ENCODE assay signal across 9 cellular contexts in genomic region chr16:69727916-69728270, GRCh38. TPM values are rescaled to one million over a fixed set of nuclear protein-coding genes. Genes with fewer than 3 reads are reported as not detected.
A peak's percentile ranks its signal among the peaks of the same experiment; 100 is the strongest.
DNase-seq lines count a peak whose midpoint lies in the region; ATAC-seq, FAIRE-seq and TF ChIP-seq lines count a peak whose summit lies in the region.
"Had no signal": no experiment of that assay in that cellular context is flagged by ENCODE, and none has a peak within 500 bp of the region (broad histone marks: within the 10 kb centered on the region; RNA-seq: fewer than 3 reads in every experiment).

No MANE protein-coding gene starts in this region.

- no peaks in the 10 kb centered on the region for H3K27me3 ChIP-seq in mesenchymal stem cell (ENCODE audit: control insufficient read depth in 1 of 2, insufficient read depth in 1 of 2, low read length in 2 of 2)

- H4K91ac ChIP-seq in mesenchymal stem cell (ENCODE audit: low read length): peak overlapping the region; percentile 48

- H3K27ac ChIP-seq in A549 (peak overlapping the region; percentile 95 to 99), mesenchymal stem cell (ENCODE audit: low read length, poor library complexity, severe bottlenecking) (peak overlapping the region; percentile 0)

- H3K23ac ChIP-seq in mesenchymal stem cell (ENCODE audit: low read length in 2 of 2): no peak overlapping the region

- no peak overlapping the region for H2AK5ac ChIP-seq in mesenchymal stem cell (ENCODE audit: low read length, severe bottlenecking)

- TF ChIP-seq POLR2A in A549 (IDR thresholded peaks at IDR 0.05; ENCODE audit: low read length): no peak

- no peaks in the 10 kb centered on the region for H3K36me3 Mint-ChIP-seq in activated CD8-positive, alpha-beta T cell treated with anti-CD3 and anti-CD28 coated beads, Interleukin-2, amount 10 ng/mL, durations not matched to agents 7 days and 5 days (ENCODE audit: low read depth)

- H3K4me1 ChIP-seq in A549 (peaks cover 19% of the 10 kb centered on the region), ES-I3 (ENCODE audit: insufficient read depth, low read length) (0 out of 2 replicates have a peak, but pooled peaks cover 3% of the 10 kb centered on the region), mesenchymal stem cell (ENCODE audit: control insufficient read depth, insufficient read depth, low read depth, low read length) (peaks cover 11% of the 10 kb centered on the region)

- WGBS in A549 (ENCODE audit: missing lambda C conversion rate): 33% methylated on average over 5 of the region's 5 CpGs
- 97% methylated on average over 5 of the region's 5 CpGs for WGBS in mesenchymal stem cell

- H3K4me2 ChIP-seq in A549 (peak overlapping the region; percentile 94), mesenchymal stem cell (ENCODE audit: low read length, poor library complexity, severe bottlenecking) (no peak overlapping the region)

- no peaks in the 10 kb centered on the region for H3K36me3 ChIP-seq in ES-I3 (ENCODE audit: insufficient read depth, low read length)
- H3K36me3 ChIP-seq in mesenchymal stem cell (ENCODE audit: control insufficient read depth in 1 of 2, insufficient read depth in 2 of 2, low read depth in 1 of 2, low read length in 2 of 2): peaks cover 4 to 6% of the 10 kb centered on the region in 2 experiments

- peak overlapping the region; percentile 84 for H3K4me3 Mint-ChIP-seq in activated CD8-positive, alpha-beta T cell treated with anti-CD3 and anti-CD28 coated beads, Interleukin-2, amount 10 ng/mL, durations not matched to agents 7 days and 5 days

- H3K4me1 Mint-ChIP-seq in activated CD8-positive, alpha-beta T cell treated with anti-CD3 and anti-CD28 coated beads, Interleukin-2, amount 10 ng/mL, durations not matched to agents 7 days and 5 days (ENCODE audit: low read depth): peaks cover 45% of the 10 kb centered on the region

- no peak overlapping the region for H3K14ac ChIP-seq in mesenchymal stem cell (ENCODE audit: low read length in 2 of 2)

- H2AFZ ChIP-seq in mesenchymal stem cell (ENCODE audit: low read depth, low read length): no peak overlapping the region

- H2BK15ac ChIP-seq in mesenchymal stem cell (ENCODE audit: low read depth, poor library complexity, severe bottlenecking): peak overlapping the region; percentile 66

- H3K9me3 ChIP-seq in A549: no peaks in the 10 kb centered on the region
- H3K9me3 ChIP-seq in ES-I3 (ENCODE audit: control insufficient read depth, insufficient read depth, low read length): no peaks in the 10 kb centered on the region
- no peaks in the 10 kb centered on the region for H3K9me3 ChIP-seq in mesenchymal stem cell (ENCODE audit: control insufficient read depth, low read length)

- TF ChIP-seq CTCF in A549 (IDR thresholded peaks at IDR 0.05): no peak
- TF ChIP-seq CTCF in foreskin fibroblast (IDR thresholded peaks at IDR 0.05; ENCODE audit: low read depth, low read length): no peak

- no peak overlapping the region for H2BK5ac ChIP-seq in mesenchymal stem cell (ENCODE audit: low read depth, low read length, poor library complexity, severe bottlenecking)

- no peak for TF ChIP-seq EP300 in A549 (IDR thresholded peaks at IDR 0.05)

- H3K27ac Mint-ChIP-seq in activated CD8-positive, alpha-beta T cell treated with anti-CD3 and anti-CD28 coated beads, Interleukin-2, amount 10 ng/mL, durations not matched to agents 7 days and 5 days: peak overlapping the region; percentile 25

- peak overlapping the region; percentile 2 to 33 for H2BK12ac ChIP-seq in mesenchymal stem cell (ENCODE audit: low read length in 2 of 2)

- POLR2A ChIA-PET in A549 (lab: Yijun Ruan, JAX): interaction anchor here (0.7 to 5.3 kb wide), 5 partner anchors 11 to 27 kb away, joined by 3 to 59 read pairs (median 10); partner anchors contain the start of gene NOB1
- POLR2A ChIA-PET in activated CD8-positive, alpha-beta T cell treated with anti-CD3 and anti-CD28 coated beads, Interleukin-2, amount 10 ng/mL, durations not matched to agents 7 days and 5 days (lab: Charles Lee): interaction anchor here (2.5 to 4.9 kb wide), 2 partner anchors 26 to 34 kb away, joined by 16 to 35 read pairs; partner anchors contain the start of genes NOB1 and WWP2

- no peak for TF ChIP-seq RAD21 in A549 (conservative IDR thresholded peaks at IDR 0.05 in 1 of 2, IDR thresholded peaks at IDR 0.05 in 1 of 2)

- H2BK120ac ChIP-seq in mesenchymal stem cell (ENCODE audit: low read depth, low read length): peak overlapping the region; percentile 65

- FAIRE-seq in A549 (lab: Jason Lieb, UNC) (no peak), frontal cortex (lab: Jason Lieb, UNC) (no peak)
- FAIRE-seq: islet of Langerhans had no signal

- no peak overlapping the region for H4K8ac ChIP-seq in mesenchymal stem cell (ENCODE audit: low read length)

- no peaks in the 10 kb centered on the region for H3K79me1 ChIP-seq in mesenchymal stem cell (replicated peaks; ENCODE audit: low read length, poor library complexity, severe bottlenecking)

- CTCF ChIA-PET in A549 (lab: Yijun Ruan, JAX): interaction anchor here (1.2 to 18.6 kb wide), 4 partner anchors 12 to 28 kb away, joined by 3 to 160 read pairs (median 12); partner anchors contain the start of gene NOB1
- CTCF ChIA-PET in activated CD8-positive, alpha-beta T cell treated with anti-CD3 and anti-CD28 coated beads, Interleukin-2, amount 10 ng/mL, durations not matched to agents 7 days and 5 days (lab: Charles Lee): interaction anchor here (0.6 to 2.2 kb wide), 4 partner anchors 18 to 99 kb away, joined by 3 to 17 read pairs (median 4); partner anchors contain the start of gene NOB1

- no peak for DNase-seq in A549 (ENCODE audit: low read depth in 1 of 2, low spot score in 1 of 2)
- DNase-seq in activated CD8-positive, alpha-beta T cell treated with anti-CD3 and anti-CD28 coated beads, Interleukin-2, amount 10 ng/mL, durations not matched to agents 7 days and 5 days: no peak
- no peak for DNase-seq in mesenchymal stem cell
- no peak for DNase-seq in foreskin fibroblast
- no peak for DNase-seq in NCI-H526 treated with DMSO at 0.1 percent for 48 hours (lab: John Stamatoyannopoulos, UW)
- DNase-seq in kidney glomerular epithelial cell (lab: John Stamatoyannopoulos, UW): no peak
- no peak for DNase-seq in frontal cortex (ENCODE audit: low spot score in 2 of 2)

- no peaks in the 10 kb centered on the region for H3K27me3 Mint-ChIP-seq in activated CD8-positive, alpha-beta T cell treated with anti-CD3 and anti-CD28 coated beads, Interleukin-2, amount 10 ng/mL, durations not matched to agents 7 days and 5 days (ENCODE audit: low read depth)

- peak overlapping the region; percentile 62 for H3K9ac ChIP-seq in ES-I3 (ENCODE audit: low read depth, low read length)
- no peak overlapping the region for H3K9ac ChIP-seq in mesenchymal stem cell (ENCODE audit: low read length)

- ATAC-seq in A549: no peak
- no peak for ATAC-seq in activated CD8-positive, alpha-beta T cell treated with anti-CD3 and anti-CD28 coated beads, Interleukin-2, amount 10 ng/mL, durations not matched to agents 7 days and 5 days

- H3K4me3 ChIP-seq in A549: peak overlapping the region; percentile 77
- peak overlapping the region in 1 of 2 experiments; percentile 92 for H3K4me3 ChIP-seq in mesenchymal stem cell (ENCODE audit: insufficient read depth in 1 of 2, low read depth in 1 of 2, low read length in 2 of 2)
- H3K4me3 ChIP-seq in foreskin fibroblast (ENCODE audit: low read depth in 1 of 2, low read length in 2 of 2): no peak overlapping the region

- H3K18ac ChIP-seq in mesenchymal stem cell (ENCODE audit: low read depth in 1 of 2, low read length in 2 of 2): peak overlapping the region; percentile 3 to 46

- H3K4ac ChIP-seq in mesenchymal stem cell (ENCODE audit: low read depth in 1 of 2, low read length in 2 of 2): peak overlapping the region; percentile 0 to 10

- H3K9me3 Mint-ChIP-seq in activated CD8-positive, alpha-beta T cell treated with anti-CD3 and anti-CD28 coated beads, Interleukin-2, amount 10 ng/mL, durations not matched to agents 7 days and 5 days (ENCODE audit: insufficient read depth): no peaks in the 10 kb centered on the region

TF ChIP-seq in A549, 52 proteins besides CTCF, POLR2A, EP300 and RAD21 (continues in another document):
- 0 out of 2 replicates have a peak, but pooled peaks have one; percentile 0 for TF ChIP-seq HOXB13 (CRISPR knock-in tag; IDR thresholded peaks at IDR 0.05; ENCODE audit: low read depth)

RNA-seq across cellular contexts. Expression of gene NQO1, which starts 1.5 kb away (rescaled TPM):
- 1,834 and 2,226 TPM in 2 replicates for polyA plus RNA-seq in A549 (2011; rRNA removed)
- 1,879 and 2,170 TPM in 2 replicates for polyA plus RNA-seq in A549 (2012; cell fraction: cytosol; rRNA removed)
- polyA plus RNA-seq in A549 (2012; cell fraction: nucleus; rRNA removed): 1,128 and 1,581 TPM in 2 replicates
- 2,775 to 2,908 TPM (median 2,777 TPM) in 3 replicates for polyA plus RNA-seq in A549 (2017; fragmentation: RNase III; extraction: RNeasy Plus Mini Kit Qiagen cat#74134 plus additional on column Dnase treatment)
- polyA minus RNA-seq in A549 (2011; rRNA and poly(A)+ RNA removed): 822 and 1,005 TPM in 2 replicates
- 10 to 100 TPM; 18.3 to 20.1 TPM for total RNA-seq in activated CD8-positive, alpha-beta T cell treated with anti-CD3 and anti-CD28 coated beads, Interleukin-2, amount 10 ng/mL, durations not matched to agents 7 days and 5 days
- polyA plus RNA-seq in mesenchymal stem cell (2013, experiment 1 of 2): 422 TPM
- polyA plus RNA-seq in mesenchymal stem cell (2013, experiment 2 of 2): 441 TPM
- total RNA-seq in frontal cortex: 4.1 TPM

RNA-seq across cellular contexts. Expression of gene NOB1, which starts 26.8 kb away (rescaled TPM):
- 120 and 134 TPM in 2 replicates for polyA plus RNA-seq in A549 (2011; rRNA removed)
- polyA plus RNA-seq in A549 (2012; cell fraction: cytosol; rRNA removed): 164 and 165 TPM in 2 replicates
- 135 and 142 TPM in 2 replicates for polyA plus RNA-seq in A549 (2012; cell fraction: nucleus; rRNA removed)
- polyA plus RNA-seq in A549 (2017; fragmentation: RNase III; extraction: RNeasy Plus Mini Kit Qiagen cat#74134 plus additional on column Dnase treatment): 111 to 123 TPM (median 116 TPM) in 3 replicates
- 93.6 and 122 TPM in 2 replicates for polyA minus RNA-seq in A549 (2011; rRNA and poly(A)+ RNA removed)
- 10 to 100 TPM; 53.3 to 58.8 TPM for total RNA-seq in activated CD8-positive, alpha-beta T cell treated with anti-CD3 and anti-CD28 coated beads, Interleukin-2, amount 10 ng/mL, durations not matched to agents 7 days and 5 days
- polyA plus RNA-seq in mesenchymal stem cell (2013, experiment 1 of 2): 42.8 TPM
- 41.7 TPM for polyA plus RNA-seq in mesenchymal stem cell (2013, experiment 2 of 2)
- total RNA-seq in frontal cortex: 11.4 TPM

RNA-seq across cellular contexts. Expression of gene WWP2, which starts 34.2 kb away (rescaled TPM):
- polyA plus RNA-seq in A549 (2011; rRNA removed) (15.5 and 16.1 TPM in 2 replicates), A549 (2017; fragmentation: RNase III; extraction: RNeasy Plus Mini Kit Qiagen cat#74134 plus additional on column Dnase treatment) (16.2 to 17.6 TPM (median 16.9 TPM) in 3 replicates)
- polyA plus RNA-seq in A549 (2012; cell fraction: cytosol; rRNA removed): 12.5 and 15.3 TPM in 2 replicates
- polyA plus RNA-seq in A549 (2012; cell fraction: nucleus; rRNA removed): 35.6 and 38.2 TPM in 2 replicates
- polyA minus RNA-seq in A549 (2011; rRNA and poly(A)+ RNA removed): 18.9 and 27.5 TPM in 2 replicates
- 10 to 100 TPM; 60.1 to 64.5 TPM for total RNA-seq in activated CD8-positive, alpha-beta T cell treated with anti-CD3 and anti-CD28 coated beads, Interleukin-2, amount 10 ng/mL, durations not matched to agents 7 days and 5 days
- 16.7 TPM for polyA plus RNA-seq in mesenchymal stem cell (2013, experiment 1 of 2)
- 16.9 TPM for polyA plus RNA-seq in mesenchymal stem cell (2013, experiment 2 of 2)
- total RNA-seq in frontal cortex: 25.7 TPM
